In the genomic region with DNA sequence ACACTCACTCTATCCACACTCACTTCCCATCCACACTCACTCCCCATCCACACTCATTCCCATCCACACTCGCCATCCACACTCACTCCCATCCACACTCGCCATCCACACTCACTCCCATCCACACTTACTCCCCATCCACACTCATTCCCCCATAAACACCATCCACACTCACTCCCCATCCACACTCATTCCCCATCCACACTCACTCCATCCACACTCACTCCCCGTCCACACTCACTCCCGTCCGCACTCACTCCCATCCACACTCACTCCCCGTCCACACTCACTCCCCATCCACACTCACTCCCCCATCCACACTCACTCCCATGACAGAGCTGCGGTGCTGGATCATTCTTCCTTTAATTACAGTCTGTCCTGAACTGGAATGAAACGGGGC, we compare ENCODE assay signal across 1 cellular context.
TF ChIP-seq lines count a peak whose summit lies in the region.

No MANE protein-coding gene starts in this region.

TF ChIP-seq in IMR-90, 13 proteins besides CTCF, POLR2A, EP300 and RAD21:
- TF ChIP-seq NFE2L2 (IDR thresholded peaks at IDR 0.05; ENCODE audit: low read depth, low read length) (no peak), BHLHE40 (IDR thresholded peaks at IDR 0.05; ENCODE audit: low read depth, low read length) (no peak), MAFK (IDR thresholded peaks at IDR 0.05; ENCODE audit: low read depth, low read length) (no peak), FOS (IDR thresholded peaks at IDR 0.05; ENCODE audit: low read depth, low read length) (no peak), SMC3 (IDR thresholded peaks at IDR 0.05; ENCODE audit: low read depth, low read length) (no peak)
